Comparison of ENCODE assay signal across 1 cellular context in genomic region chr6:19734061-19734460, GRCh38.
TF ChIP-seq lines count a peak whose summit lies in the region.

No MANE protein-coding gene starts in this region.

TF ChIP-seq in H1, 55 proteins besides CTCF, POLR2A, EP300 and RAD21:
- no peak for TF ChIP-seq SIRT6 (IDR thresholded peaks at IDR 0.05; ENCODE audit: low read length)
- no peak for TF ChIP-seq FOSL1 (IDR thresholded peaks at IDR 0.05; ENCODE audit: insufficient read depth, low read depth, low read length)
- no peak for TF ChIP-seq HDAC6 (IDR thresholded peaks at IDR 0.05; ENCODE audit: low read depth, low read length)
- no peak for TF ChIP-seq CEBPB (IDR thresholded peaks at IDR 0.05; ENCODE audit: low read depth, low read length)
- TF ChIP-seq HDAC2 (IDR thresholded peaks at IDR 0.05; ENCODE audit: borderline replicate concordance in 1 of 2, low read depth in 2 of 2, low read length in 2 of 2): no peak
- TF ChIP-seq, protein P1, sequence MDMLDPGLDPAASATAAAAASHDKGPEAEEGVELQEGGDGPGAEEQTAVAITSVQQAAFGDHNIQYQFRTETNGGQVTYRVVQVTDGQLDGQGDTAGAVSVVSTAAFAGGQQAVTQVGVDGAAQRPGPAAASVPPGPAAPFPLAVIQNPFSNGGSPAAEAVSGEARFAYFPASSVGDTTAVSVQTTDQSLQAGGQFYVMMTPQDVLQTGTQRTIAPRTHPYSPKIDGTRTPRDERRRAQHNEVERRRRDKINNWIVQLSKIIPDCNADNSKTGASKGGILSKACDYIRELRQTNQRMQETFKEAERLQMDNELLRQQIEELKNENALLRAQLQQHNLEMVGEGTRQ (IDR thresholded peaks at IDR 0.05; ENCODE audit: low read length): no peak
- no peak for TF ChIP-seq SIX5 (IDR thresholded peaks at IDR 0.05; ENCODE audit: low read depth, low read length)
- no peak for TF ChIP-seq CBX5 (IDR thresholded peaks at IDR 0.05; ENCODE audit: low read depth, low read length)
- TF ChIP-seq SP1 (IDR thresholded peaks at IDR 0.05; ENCODE audit: low read depth, low read length): no peak
- TF ChIP-seq SP4 (IDR thresholded peaks at IDR 0.05; ENCODE audit: low read length): no peak
- TF ChIP-seq POU5F1 (IDR thresholded peaks at IDR 0.05; ENCODE audit: low read depth, low read length): no peak
- TF ChIP-seq JUN (IDR thresholded peaks at IDR 0.05; ENCODE audit: low read depth, low read length): no peak
- no peak for TF ChIP-seq EZH2 (IDR thresholded peaks at IDR 0.05; ENCODE audit: low read depth, low read length, severe bottlenecking)
- no peak for TF ChIP-seq NRF1 (IDR thresholded peaks at IDR 0.05; ENCODE audit: low read depth, low read length)
TF ChIP-seq in H1: peak in this region for 0.
